Comparison of ENCODE assay signal across 1 cellular context in the genomic region with DNA sequence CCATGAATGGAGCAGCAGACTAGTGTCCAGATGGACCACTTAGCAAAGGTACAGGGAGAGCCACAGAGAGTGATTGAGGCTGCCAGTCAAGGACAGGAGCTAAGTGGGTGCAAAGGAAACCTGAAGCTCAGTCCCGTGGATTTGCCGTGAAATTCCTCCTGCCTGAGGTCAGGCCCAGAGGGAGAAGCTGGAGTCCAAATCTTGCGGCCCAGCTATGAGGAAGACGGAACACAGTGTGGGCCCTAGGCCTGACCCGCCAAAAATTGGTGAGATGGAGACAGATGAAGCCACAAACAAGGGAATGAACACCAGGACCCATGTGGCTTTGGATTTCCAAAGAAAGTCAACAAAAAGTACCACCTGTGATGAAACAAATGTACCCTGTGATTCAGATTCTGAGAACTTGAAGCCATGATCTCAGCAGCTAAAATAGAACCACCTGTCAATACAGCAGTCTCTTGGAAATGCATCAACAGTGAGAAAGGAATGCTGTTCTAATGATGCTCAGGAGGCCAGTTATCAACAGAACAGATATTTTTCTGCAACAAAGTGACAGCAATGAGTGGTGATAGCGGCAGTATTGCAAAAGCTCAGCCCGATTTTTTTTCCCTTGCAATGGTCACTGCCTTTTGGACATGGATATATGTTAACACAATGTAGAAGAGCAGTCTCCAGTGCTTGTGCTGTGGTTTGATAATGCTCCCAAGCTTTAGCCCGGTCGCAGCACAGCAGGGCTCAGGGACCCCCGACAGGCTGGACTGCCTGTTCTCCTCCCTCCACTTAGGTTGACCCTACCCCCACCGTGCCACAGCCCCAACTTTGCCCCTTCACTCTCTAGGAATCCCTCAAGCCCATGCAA.
TF ChIP-seq lines count a peak whose summit lies in the region.

No MANE protein-coding gene starts in this region.

TF ChIP-seq in IMR-90, 13 proteins besides CTCF, POLR2A, EP300 and RAD21 (continued from another document):
- TF ChIP-seq, protein P1, sequence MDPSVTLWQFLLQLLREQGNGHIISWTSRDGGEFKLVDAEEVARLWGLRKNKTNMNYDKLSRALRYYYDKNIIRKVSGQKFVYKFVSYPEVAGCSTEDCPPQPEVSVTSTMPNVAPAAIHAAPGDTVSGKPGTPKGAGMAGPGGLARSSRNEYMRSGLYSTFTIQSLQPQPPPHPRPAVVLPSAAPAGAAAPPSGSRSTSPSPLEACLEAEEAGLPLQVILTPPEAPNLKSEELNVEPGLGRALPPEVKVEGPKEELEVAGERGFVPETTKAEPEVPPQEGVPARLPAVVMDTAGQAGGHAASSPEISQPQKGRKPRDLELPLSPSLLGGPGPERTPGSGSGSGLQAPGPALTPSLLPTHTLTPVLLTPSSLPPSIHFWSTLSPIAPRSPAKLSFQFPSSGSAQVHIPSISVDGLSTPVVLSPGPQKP (IDR thresholded peaks at IDR 0.05; ENCODE audit: borderline replicate concordance, low read depth, low read length): no peak
